ENCODE assay signal across 8 cellular contexts in genomic region chr5:115169392-115170127, GRCh38. TPM values are rescaled to one million over a fixed set of nuclear protein-coding genes. Genes with fewer than 3 reads are reported as not detected.
DNase-seq lines count a peak whose midpoint lies in the region; TF ChIP-seq lines count a peak whose summit lies in the region.

Gene TRIM36, minus strand, starts transcription at chr5:115169908. Its CDS starts 274 bp downstream, at chr5:115169634.

- in situ Hi-C loops in HAP-1 (cut with MboI; ENCODE audit: low sequenced_read_pairs): no loop called here

- peak; percentile 10 for TF ChIP-seq CTCF in neutrophil (IDR thresholded peaks at IDR 0.05)

- H3K4me3 ChIP-seq in HAP-1 (peak within 1 kb of the TSS; percentile 92), MG63 (peak within 1 kb of the TSS; percentile 62), neutrophil (ENCODE audit: low read depth in 1 of 2, low read length in 1 of 2) (peak within 1 kb of the TSS; percentile 70 to 82), subcutaneous abdominal adipose tissue (ENCODE audit: low read depth in 1 of 5, low read length in 5 of 5) (peak within 1 kb of the TSS; percentile 56 to 89 (median 80))

- H3K27me3 ChIP-seq in HAP-1 (ENCODE audit: low read depth) (no peaks in the 10 kb centered on the region), MG63 (peaks cover 51% of the 10 kb centered on the region), neutrophil (peaks cover 100% of the 10 kb centered on the region), subcutaneous abdominal adipose tissue (ENCODE audit: control insufficient read depth in 5 of 5, insufficient read depth in 4 of 5, low read length in 5 of 5) (peaks cover 0 to 20% (median 7%) of the 10 kb centered on the region in 5 donors)

- H3K9ac ChIP-seq in subcutaneous abdominal adipose tissue (ENCODE audit: low read length in 5 of 5): peak within 1 kb of the TSS in 4 of 5 donors; percentile 52 to 75 (median 71)

- H3K27ac ChIP-seq in neutrophil (no peak within 1 kb of the TSS), subcutaneous abdominal adipose tissue (ENCODE audit: low read depth, low read length) (no peak within 1 kb of the TSS)

- H3K4me1 ChIP-seq in HAP-1 (peaks cover 12% of the 10 kb centered on the region; the same call in 1 of the 2 replicates), neutrophil (ENCODE audit: control insufficient read depth in 1 of 2, insufficient read depth in 1 of 2, low read depth in 1 of 2, low read length in 1 of 2) (peaks cover 20 to 25% of the 10 kb centered on the region in 2 experiments), subcutaneous abdominal adipose tissue (ENCODE audit: control insufficient read depth in 5 of 5, insufficient read depth in 5 of 5, low read length in 5 of 5) (peaks cover 0 to 26% (median 20%) of the 10 kb centered on the region in 5 donors)

- 0 out of 2 replicates have a peak, but pooled peaks cover 3% of the 10 kb centered on the region for H3K36me3 ChIP-seq in HAP-1 (replicated peaks)
- no peaks in the 10 kb centered on the region for H3K36me3 ChIP-seq in MG63
- no peaks in the 10 kb centered on the region for H3K36me3 ChIP-seq in neutrophil
- no peaks in the 10 kb centered on the region for H3K36me3 ChIP-seq in subcutaneous abdominal adipose tissue (ENCODE audit: control insufficient read depth in 5 of 5, insufficient read depth in 5 of 5, low read length in 5 of 5)

- H3K9me3 ChIP-seq in HAP-1 (peaks cover 8% of the 10 kb centered on the region; the same call in 1 of the 2 replicates), MG63 (no peaks in the 10 kb centered on the region), neutrophil (no peaks in the 10 kb centered on the region), subcutaneous abdominal adipose tissue (ENCODE audit: control insufficient read depth in 5 of 5, low read length in 5 of 5) (no peaks in the 10 kb centered on the region)

- DNase-seq in GF-D8 (lab: John Stamatoyannopoulos, UW) (peak; percentile 65), HAP-1 (ENCODE audit: low spot score in 2 of 2) (peak; percentile 91 to 98), MG63 (peak; percentile 96), SIG-M5 (lab: John Stamatoyannopoulos, UW) (peak; percentile 61), foreskin melanocyte (peak; percentile 81)
- peak; percentile 79 for DNase-seq in activated gamma-delta T cell treated with anti-CD3 and anti-CD28 coated beads, Interleukin-2, amount 50 U/mL, for 16 hours (ENCODE audit: low read depth)

RNA-seq across cellular contexts. Expression of gene TRIM36, which starts in this region (rescaled TPM):
- total RNA-seq in MG63 (2014; rRNA removed; shearing (Covaris generic); ENCODE audit: low replicate concordance): 0.10 TPM in 1 of 2 replicates, not detected in the other

Comparison
In these comparisons a context has a peak if more than half of its experiments do, and no peak if none do; other contexts are left out.
1. Peak in DNase-seq and H3K4me3 ChIP-seq in MG63; RNA of the gene not detected or under 1 TPM.